ENCODE assay signal across 19 cellular contexts in the genomic region with DNA sequence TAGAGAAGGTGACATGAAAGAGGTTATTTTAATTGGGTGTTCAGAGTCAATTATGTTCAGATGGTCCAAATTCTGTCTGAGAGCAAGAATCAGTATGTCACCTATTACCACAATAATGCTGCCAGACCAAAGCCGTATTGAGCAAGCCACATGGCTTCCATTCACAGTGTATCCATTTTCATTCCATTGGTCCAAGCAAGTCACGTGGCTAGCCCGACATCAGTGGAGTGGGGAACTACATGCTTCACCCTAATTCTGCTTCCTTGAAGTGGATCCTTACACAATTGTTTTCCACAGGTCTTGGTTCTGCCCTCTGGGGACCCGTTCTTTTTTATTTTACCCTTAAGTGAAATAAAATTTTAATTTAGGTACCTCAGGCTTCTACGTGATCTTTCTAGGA.
DNase-seq lines count a peak whose midpoint lies in the region; ATAC-seq, FAIRE-seq and TF ChIP-seq lines count a peak whose summit lies in the region.
"Had no signal": no experiment of that assay in that cellular context is flagged by ENCODE, and none has a peak within 500 bp of the region (broad histone marks: within the 10 kb centered on the region; RNA-seq: fewer than 3 reads in every experiment).

No MANE protein-coding gene starts in this region.

- FAIRE-seq in A549 (lab: Jason Lieb, UNC) (no peak), K562 (lab: Jason Lieb, UNC) (no peak)
- FAIRE-seq: A204.1, D721Med, G401.6 had no signal

- no peak overlapping the region for H2AFZ ChIP-seq in K562 (ENCODE audit: low read depth, low read length)

- no peak for TF ChIP-seq POLR2A in A549 (IDR thresholded peaks at IDR 0.05; ENCODE audit: low read length)
- TF ChIP-seq POLR2A in K562 (conservative IDR thresholded peaks at IDR 0.05) = no peak

- H3K36me3 ChIP-seq in K562 (ENCODE audit: control insufficient read depth, insufficient read depth, low read length) = no peaks in the 10 kb centered on the region

- in situ Hi-C loops in K562 (cut with MboI) = no loop called here

- WGBS in A549 (ENCODE audit: missing lambda C conversion rate) = 31% methylated on average over 5 of the region's 5 CpGs
- 0% methylated on average over 5 of the region's 5 CpGs for WGBS in K562 (ENCODE audit: insufficient coverage, low coverage, missing lambda C conversion rate)

- H3K4me3 ChIP-seq in A549 = no peak overlapping the region
- no peak overlapping the region for H3K4me3 ChIP-seq in K562
- H3K4me3 ChIP-seq: BLaER1 treated with 17β-estradiol and CSF1 and Interleukin-3, amounts not matched to agents 10 nM and 100 nM had no signal

- POLR2A ChIA-PET in A549 (lab: Yijun Ruan, JAX) = no interaction called here
- POLR2A ChIA-PET in K562 (lab: Yijun Ruan, JAX) = no interaction called here

- H3K27ac ChIP-seq in A549 (no peak overlapping the region), K562 (ENCODE audit: extremely low read depth, low read depth, low read length) (no peak overlapping the region), caudate nucleus (ENCODE audit: low read depth, low read length) (no peak overlapping the region)
- H3K27ac ChIP-seq: BLaER1 treated with 17β-estradiol and CSF1 and Interleukin-3, amounts not matched to agents 10 nM and 100 nM; C4-2B had no signal

- no peak for TF ChIP-seq RAD21 in A549 (conservative IDR thresholded peaks at IDR 0.05 in 1 of 2, IDR thresholded peaks at IDR 0.05 in 1 of 2)
- no peak for TF ChIP-seq RAD21 in Ishikawa (IDR thresholded peaks at IDR 0.05; ENCODE audit: low read depth)
- no peak for TF ChIP-seq RAD21 in K562 (CRISPR knock-in tag; conservative IDR thresholded peaks at IDR 0.05 in 1 of 2, IDR thresholded peaks at IDR 0.05 in 1 of 2)

- H3K79me2 ChIP-seq in K562 (ENCODE audit: control insufficient read depth, insufficient read depth, low read length) = no peaks in the 10 kb centered on the region

- no TSS peak for BruUV-seq in K562 (replicated peaks; lab: Mats Ljungman, UMichigan)

- no peaks in the 10 kb centered on the region for H3K9me1 ChIP-seq in K562 (ENCODE audit: control insufficient read depth, insufficient read depth, low read length)

- no peaks in the 10 kb centered on the region for H3K27me3 ChIP-seq in K562 (ENCODE audit: control insufficient read depth in 2 of 2, insufficient read depth in 2 of 2, low read length in 2 of 2)
- H3K27me3 ChIP-seq: BLaER1 treated with 17β-estradiol and CSF1 and Interleukin-3, amounts not matched to agents 10 nM and 100 nM had no signal

- DNase-seq in A549 (ENCODE audit: low read depth in 1 of 2, low spot score in 1 of 2) (no peak), K562 (ENCODE audit: extremely low read depth in 1 of 4, low spot score in 3 of 4) (no peak), caudate nucleus (lab: John Stamatoyannopoulos, UW) (no peak), T1000 (lab: John Stamatoyannopoulos, UW) (no peak), head of caudate nucleus (no peak)
- DNase-seq: 8988T; AML-193; Caco-2; Calu3; CD4-positive, alpha-beta T cell; CD8-positive, alpha-beta T cell; DMS79 treated with DMSO at 0.1 percent for 48 hours; GF-D8 had no signal

- H3K9me3 ChIP-seq in A549 (no peaks in the 10 kb centered on the region), K562 (replicated peaks; ENCODE audit: control insufficient read depth, insufficient read depth, low read depth, low read length) (no peaks in the 10 kb centered on the region)
- H3K9me3 ChIP-seq: Caco-2 had no signal

- TF ChIP-seq EP300 in A549 (IDR thresholded peaks at IDR 0.05) (no peak), Ishikawa (IDR thresholded peaks at IDR 0.05; ENCODE audit: borderline replicate concordance) (no peak), K562 (IDR thresholded peaks at IDR 0.05; ENCODE audit: low read length) (no peak)

- intact Hi-C loops in K562 (cut with micrococcal nuclease) (no loop called here), head of caudate nucleus (cut with DNase I) (no loop called here)

- no peaks in the 10 kb centered on the region for H4K20me1 ChIP-seq in K562 (replicated peaks; ENCODE audit: control insufficient read depth, insufficient read depth, low read length)
- H4K20me1 ChIP-seq: BLaER1 treated with 17β-estradiol and CSF1 and Interleukin-3, amounts not matched to agents 10 nM and 100 nM had no signal

- H3K9ac ChIP-seq in K562 (ENCODE audit: insufficient read depth in 1 of 2, low read depth in 2 of 2, low read length in 2 of 2) = no peak overlapping the region
- H3K9ac ChIP-seq: BLaER1 treated with 17β-estradiol and CSF1 and Interleukin-3, amounts not matched to agents 10 nM and 100 nM had no signal

- CTCF ChIA-PET in A549 (lab: Yijun Ruan, JAX) (interaction anchor here (1.2 kb wide), 1 partner anchor 512 kb away, joined by 3 read pairs; no protein-coding TSS in a partner anchor), K562 (lab: Yijun Ruan, JAX; ENCODE audit: low intra/inter-chr PET ratio) (no interaction called here)

- no peak; a peak in 1 of 6 replicates for ATAC-seq in A549
- ATAC-seq in K562 = no peak
- ATAC-seq: CD8-positive, alpha-beta T cell had no signal

- H3K4me1 ChIP-seq in A549 = no peaks in the 10 kb centered on the region
- H3K4me1 ChIP-seq in K562 (replicated peaks in 1 of 2; ENCODE audit: control insufficient read depth in 2 of 2, insufficient read depth in 2 of 2, low read length in 2 of 2) = no peaks in the 10 kb centered on the region

- TF ChIP-seq CTCF in A549 (IDR thresholded peaks at IDR 0.05) (no peak), K562 (IDR thresholded peaks at IDR 0.05 in 2 of 3, conservative IDR thresholded peaks at IDR 0.05 in 1 of 3; ENCODE audit: insufficient read depth in 2 of 3, low read depth in 1 of 3, low read length in 3 of 3) (no peak)

- H3K4me2 ChIP-seq in A549 (no peak overlapping the region), K562 (ENCODE audit: insufficient read depth, low read length) (no peak overlapping the region)

TF ChIP-seq in A549, 52 proteins besides CTCF, POLR2A, EP300 and RAD21:
- TF ChIP-seq CHD4 (IDR thresholded peaks at IDR 0.05; ENCODE audit: borderline replicate concordance) (no peak), RNF2 (IDR thresholded peaks at IDR 0.05; ENCODE audit: borderline replicate concordance, low read depth) (no peak)
- TF ChIP-seq, protein P1, sequence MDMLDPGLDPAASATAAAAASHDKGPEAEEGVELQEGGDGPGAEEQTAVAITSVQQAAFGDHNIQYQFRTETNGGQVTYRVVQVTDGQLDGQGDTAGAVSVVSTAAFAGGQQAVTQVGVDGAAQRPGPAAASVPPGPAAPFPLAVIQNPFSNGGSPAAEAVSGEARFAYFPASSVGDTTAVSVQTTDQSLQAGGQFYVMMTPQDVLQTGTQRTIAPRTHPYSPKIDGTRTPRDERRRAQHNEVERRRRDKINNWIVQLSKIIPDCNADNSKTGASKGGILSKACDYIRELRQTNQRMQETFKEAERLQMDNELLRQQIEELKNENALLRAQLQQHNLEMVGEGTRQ (IDR thresholded peaks at IDR 0.05) = 0 out of 2 replicates have a peak, but pooled peaks have one; percentile 11

TF ChIP-seq in Ishikawa, 13 proteins besides CTCF, POLR2A, EP300 and RAD21:
- TF ChIP-seq, protein P2, sequence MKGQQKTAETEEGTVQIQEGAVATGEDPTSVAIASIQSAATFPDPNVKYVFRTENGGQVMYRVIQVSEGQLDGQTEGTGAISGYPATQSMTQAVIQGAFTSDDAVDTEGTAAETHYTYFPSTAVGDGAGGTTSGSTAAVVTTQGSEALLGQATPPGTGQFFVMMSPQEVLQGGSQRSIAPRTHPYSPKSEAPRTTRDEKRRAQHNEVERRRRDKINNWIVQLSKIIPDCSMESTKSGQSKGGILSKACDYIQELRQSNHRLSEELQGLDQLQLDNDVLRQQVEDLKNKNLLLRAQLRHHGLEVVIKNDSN (IDR thresholded peaks at IDR 0.05) = peak; percentile 35; the same call in 1 of the 2 replicates
- TF ChIP-seq YY1 (IDR thresholded peaks at IDR 0.05; ENCODE audit: low read depth) = no peak

TF ChIP-seq in K562, 482 proteins besides CTCF, POLR2A, EP300 and RAD21:
- TF ChIP-seq ZNF589 (CRISPR knock-in tag; IDR thresholded peaks at IDR 0.05; ENCODE audit: low read depth) (no peak), NFYB (IDR thresholded peaks at IDR 0.05; ENCODE audit: extremely low read depth, insufficient read length) (peak; percentile 82)
- TF ChIP-seq, protein P3, sequence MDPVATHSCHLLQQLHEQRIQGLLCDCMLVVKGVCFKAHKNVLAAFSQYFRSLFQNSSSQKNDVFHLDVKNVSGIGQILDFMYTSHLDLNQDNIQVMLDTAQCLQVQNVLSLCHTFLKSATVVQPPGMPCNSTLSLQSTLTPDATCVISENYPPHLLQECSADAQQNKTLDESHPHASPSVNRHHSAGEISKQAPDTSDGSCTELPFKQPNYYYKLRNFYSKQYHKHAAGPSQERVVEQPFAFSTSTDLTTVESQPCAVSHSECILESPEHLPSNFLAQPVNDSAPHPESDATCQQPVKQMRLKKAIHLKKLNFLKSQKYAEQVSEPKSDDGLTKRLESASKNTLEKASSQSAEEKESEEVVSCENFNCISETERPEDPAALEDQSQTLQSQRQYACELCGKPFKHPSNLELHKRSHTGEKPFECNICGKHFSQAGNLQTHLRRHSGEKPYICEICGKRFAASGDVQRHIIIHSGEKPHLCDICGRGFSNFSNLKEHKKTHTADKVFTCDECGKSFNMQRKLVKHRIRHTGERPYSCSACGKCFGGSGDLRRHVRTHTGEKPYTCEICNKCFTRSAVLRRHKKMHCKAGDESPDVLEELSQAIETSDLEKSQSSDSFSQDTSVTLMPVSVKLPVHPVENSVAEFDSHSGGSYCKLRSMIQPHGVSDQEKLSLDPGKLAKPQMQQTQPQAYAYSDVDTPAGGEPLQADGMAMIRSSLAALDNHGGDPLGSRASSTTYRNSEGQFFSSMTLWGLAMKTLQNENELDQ (CRISPR knock-in tag; IDR thresholded peaks at IDR 0.05; ENCODE audit: borderline replicate concordance) = no peak
- TF ChIP-seq, protein P1 (CRISPR knock-in tag; IDR thresholded peaks at IDR 0.05) = peak; percentile 57
TF ChIP-seq in K562: peak in this region for 2.
